1 cellular context compared by ENCODE assay signal in genomic region chr1:208533746-208534603, GRCh38.
TF ChIP-seq lines count a peak whose summit lies in the region.

No MANE protein-coding gene starts in this region.

TF ChIP-seq in GM23338, 12 proteins besides CTCF, POLR2A, EP300 and RAD21 (continued from another document):
- TF ChIP-seq ZNF462 (CRISPR knock-in tag; IDR thresholded peaks at IDR 0.05), result no peak
